ENCODE assay signal across 29 cellular contexts in genomic region chr11:73446766-73447165, GRCh38.
"Had no signal": no experiment of that assay in that cellular context is flagged by ENCODE, and none has a peak within 500 bp of the region (broad histone marks: within the 10 kb centered on the region; RNA-seq: fewer than 3 reads in every experiment).

No MANE protein-coding gene starts in this region.

- H3K9me3 ChIP-seq: esophagus squamous epithelium, psoas muscle, suprapubic skin, transverse colon, upper lobe of right lung, uterus had no signal

- H3K36me3 ChIP-seq: neural progenitor cell, suprapubic skin, transverse colon, upper lobe of right lung, uterus had no signal

- H3K4me1 ChIP-seq: esophagus squamous epithelium, suprapubic skin, upper lobe of right lung, uterus had no signal

- H3K27ac ChIP-seq: esophagus squamous epithelium, neural progenitor cell, psoas muscle, suprapubic skin, transverse colon, upper lobe of right lung, uterus had no signal

- H3K27ac Mint-ChIP-seq: immature natural killer cell; nephron; neural progenitor cell; stimulated activated naive CD8-positive, alpha-beta T cell treated with anti-CD3 and anti-CD28 coated beads, Interleukin-15, amount 100 ng/mL, for 72 hours had no signal

- H3K4me3 Mint-ChIP-seq: effector memory CD8-positive, alpha-beta T cell; immature natural killer cell; naive thymus-derived CD4-positive, alpha-beta T cell; nephron; neural progenitor cell; stimulated activated naive CD8-positive, alpha-beta T cell treated with anti-CD3 and anti-CD28 coated beads, Interleukin-15, amount 100 ng/mL, for 72 hours had no signal

- H3K4me3 ChIP-seq: esophagus squamous epithelium, neural progenitor cell, psoas muscle, smooth muscle cell, suprapubic skin, transverse colon, upper lobe of right lung, uterus had no signal

- DNase-seq: cortex of kidney; effector memory CD8-positive, alpha-beta T cell; erythroblast; esophagus squamous epithelium; foreskin melanocyte; glutamatergic neuron; hypothalamus; immature natural killer cell; islet precursor cell; kidney glomerular epithelial cell; mesendoderm; midbrain; naive thymus-derived CD4-positive, alpha-beta T cell; nucleus accumbens; psoas muscle; stimulated activated CD4-positive, alpha-beta T cell treated with anti-CD3 and anti-CD28 coated beads, Interleukin-12 subunit alpha, Interleukin-12 subunit beta, amount 100 ng/mL, for 4 hours; stimulated activated CD4-positive, alpha-beta T cell treated with anti-CD3 and anti-CD28 coated beads, Interleukin-1b, Interleukin-23, amount 100 ng/mL, for 48 hours; stimulated activated CD4-positive, alpha-beta T cell treated with anti-CD3 and anti-CD28 coated beads, Interleukin-4, amount 100 ng/mL, for 1 hour; stimulated activated CD8-positive, alpha-beta memory T cell treated with anti-CD3 and anti-CD28 coated beads, Interleukin-4, amount 100 ng/mL, for 48 hours; stimulated activated naive CD4-positive, alpha-beta T cell; stimulated activated naive CD8-positive, alpha-beta T cell treated with anti-CD3 and anti-CD28 coated beads, Interleukin-15, amount 100 ng/mL, for 72 hours; transverse colon; upper lobe of right lung; uterus had no signal

- H3K4me1 Mint-ChIP-seq: nephron had no signal

- H3K27me3 Mint-ChIP-seq: effector memory CD8-positive, alpha-beta T cell; naive thymus-derived CD4-positive, alpha-beta T cell; stimulated activated naive CD8-positive, alpha-beta T cell treated with anti-CD3 and anti-CD28 coated beads, Interleukin-15, amount 100 ng/mL, for 72 hours had no signal

- H3K27me3 ChIP-seq: esophagus squamous epithelium, neural progenitor cell, suprapubic skin, transverse colon, upper lobe of right lung, uterus had no signal

- ATAC-seq: effector memory CD8-positive, alpha-beta T cell; naive thymus-derived CD4-positive, alpha-beta T cell; sciatic nerve; stimulated activated naive CD8-positive, alpha-beta T cell treated with anti-CD3 and anti-CD28 coated beads, Interleukin-15, amount 100 ng/mL, for 72 hours; upper lobe of right lung had no signal
